In genomic region chr11:115920087-115920461, GRCh38 we compare ENCODE assay signal across 11 cellular contexts.
A peak's percentile ranks its signal among the peaks of the same experiment; 100 is the strongest.
DNase-seq lines count a peak whose midpoint lies in the region; ATAC-seq and TF ChIP-seq lines count a peak whose summit lies in the region.
"Had no signal": no experiment of that assay in that cellular context is flagged by ENCODE, and none has a peak within 500 bp of the region (broad histone marks: within the 10 kb centered on the region; RNA-seq: fewer than 3 reads in every experiment).

No MANE protein-coding gene starts in this region.

- H3K36me3 ChIP-seq in vagina, result no peaks in the 10 kb centered on the region
- no peaks in the 10 kb centered on the region for H3K36me3 ChIP-seq in stomach
- no peaks in the 10 kb centered on the region for H3K36me3 ChIP-seq in osteoblast (ENCODE audit: insufficient read depth, low read length)
- H3K36me3 ChIP-seq: BLaER1 treated with 17β-estradiol and CSF1 and Interleukin-3, amounts not matched to agents 10 nM and 100 nM; Peyer's patch had no signal

- H3K4me1 ChIP-seq in vagina, result no peaks in the 10 kb centered on the region
- H3K4me1 ChIP-seq in stomach, result peaks cover 0 to 9% (median 4%) of the 10 kb centered on the region in 4 donors
- H3K4me1 ChIP-seq in osteoblast (ENCODE audit: insufficient read depth, low read length), result no peaks in the 10 kb centered on the region
- H3K4me1 ChIP-seq: Peyer's patch had no signal

- H3K4me3 ChIP-seq in vagina (no peak overlapping the region), stomach (no peak overlapping the region), osteoblast (ENCODE audit: insufficient read depth, low read length) (no peak overlapping the region)
- H3K4me3 ChIP-seq: BLaER1 treated with 17β-estradiol and CSF1 and Interleukin-3, amounts not matched to agents 10 nM and 100 nM; Peyer's patch had no signal

- no peaks in the 10 kb centered on the region for H3K79me2 ChIP-seq in osteoblast (ENCODE audit: insufficient read depth, low read length)

- no peak overlapping the region for H3K4me2 ChIP-seq in osteoblast (ENCODE audit: insufficient read depth, low read length)

- H3K9me3 ChIP-seq in vagina (no peaks in the 10 kb centered on the region), stomach (no peaks in the 10 kb centered on the region), osteoblast (ENCODE audit: low read depth, low read length) (peaks cover 2% of the 10 kb centered on the region)
- H3K9me3 ChIP-seq: BLaER1 treated with 17β-estradiol and CSF1 and Interleukin-3, amounts not matched to agents 10 nM and 100 nM; Peyer's patch had no signal

- intact Hi-C loops in vagina (cut with DNase I) (no loop called here), stomach (cut with DNase I; ENCODE audit: low total_unique reads) (no loop called here)

- H3K27ac ChIP-seq in VCaP, result peak overlapping the region; percentile 88
- no peak overlapping the region for H3K27ac ChIP-seq in vagina
- H3K27ac ChIP-seq in stomach, result no peak overlapping the region
- H3K27ac ChIP-seq in osteoblast (ENCODE audit: low read depth, low read length), result no peak overlapping the region
- H3K27ac ChIP-seq: BLaER1 treated with 17β-estradiol and CSF1 and Interleukin-3, amounts not matched to agents 10 nM and 100 nM; Peyer's patch had no signal

- TF ChIP-seq POLR2A in vagina (IDR thresholded peaks at IDR 0.05) (no peak), stomach (IDR thresholded peaks at IDR 0.05) (no peak)

- TF ChIP-seq EP300 in stomach (IDR thresholded peaks at IDR 0.05), result no peak

- DNase-seq in COLO829 (ENCODE audit: low spot score) (peak; percentile 24), NCI-H748 (lab: John Stamatoyannopoulos, UW; ENCODE audit: unreplicated experiment) (no peak), vagina (ENCODE audit: extremely low spot score in 2 of 2) (no peak), stomach (no peak), osteoblast (ENCODE audit: insufficient read length, low spot score, missing footprints) (no peak)
- DNase-seq: NCI-H1048, Peyer's patch had no signal

- H3K27me3 ChIP-seq in vagina, result no peaks in the 10 kb centered on the region
- H3K27me3 ChIP-seq in stomach, result peaks cover 0 to 11% (median 0%) of the 10 kb centered on the region in 3 donors
- no peaks in the 10 kb centered on the region for H3K27me3 ChIP-seq in osteoblast (ENCODE audit: insufficient read depth, low read length)
- H3K27me3 ChIP-seq: Peyer's patch had no signal

- TF ChIP-seq CTCF in VCaP (conservative IDR thresholded peaks at IDR 0.05) (no peak), vagina (IDR thresholded peaks at IDR 0.05) (no peak), stomach (IDR thresholded peaks at IDR 0.05) (no peak), osteoblast (IDR thresholded peaks at IDR 0.05; ENCODE audit: extremely low read depth, low read depth, low read length) (no peak)

- H2AFZ ChIP-seq in osteoblast (ENCODE audit: low read length), result no peak overlapping the region

- no peaks in the 10 kb centered on the region for H4K20me1 ChIP-seq in osteoblast (ENCODE audit: insufficient read depth, low read length)
- H4K20me1 ChIP-seq: BLaER1 treated with 17β-estradiol and CSF1 and Interleukin-3, amounts not matched to agents 10 nM and 100 nM had no signal

- 20 to 38% (median 25%) methylated on average over 1 of the region's 1 CpG for WGBS in stomach, 5 donors

- ATAC-seq in GM19395 (IDR thresholded peaks at IDR 0.05; ENCODE audit: unreplicated experiment) (peak; percentile 5), HG03175 (IDR thresholded peaks at IDR 0.05; ENCODE audit: unreplicated experiment) (peak; percentile 18)
